ENCODE assay signal across 17 cellular contexts in the genomic region with DNA sequence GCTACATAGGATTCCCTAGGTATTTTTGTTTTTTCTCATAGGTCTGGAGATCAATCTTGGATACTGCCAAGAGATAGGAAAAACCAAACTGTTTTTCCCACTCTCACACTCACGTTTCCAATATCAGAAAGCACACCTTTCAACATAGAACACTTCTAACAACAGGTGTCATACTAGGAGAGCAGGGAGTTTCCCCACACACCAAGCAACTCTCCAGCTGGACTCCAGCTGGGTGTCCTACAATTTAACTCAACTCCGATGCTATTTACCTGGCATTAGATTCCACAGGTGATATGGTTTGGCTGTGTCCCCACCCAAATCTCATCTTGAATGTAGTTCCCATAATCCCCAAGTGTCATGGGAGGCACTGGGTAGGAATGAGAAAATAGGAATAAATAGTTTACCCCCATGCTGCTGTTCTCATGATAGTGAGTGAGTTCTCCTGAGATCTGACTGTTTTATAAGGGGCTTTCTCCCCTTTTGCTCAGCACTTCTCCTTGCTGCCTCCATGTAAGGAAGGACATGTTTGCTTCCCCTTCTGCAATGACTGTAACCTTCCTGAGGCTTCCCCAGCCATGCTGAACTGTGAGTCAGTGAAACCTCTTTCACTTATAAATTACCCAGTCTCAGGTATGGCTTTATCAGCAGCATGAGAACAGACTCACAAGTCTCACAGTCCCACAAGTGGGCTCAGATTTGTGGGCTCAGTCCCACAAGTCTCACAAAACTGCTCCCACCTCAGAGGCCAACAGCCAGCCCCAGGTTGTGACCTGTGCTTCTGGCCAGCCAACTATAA.
DNase-seq lines count a peak whose midpoint lies in the region; ATAC-seq, FAIRE-seq and TF ChIP-seq lines count a peak whose summit lies in the region.
"Had no signal": no experiment of that assay in that cellular context is flagged by ENCODE, and none has a peak within 500 bp of the region (broad histone marks: within the 10 kb centered on the region; RNA-seq: fewer than 3 reads in every experiment).

No MANE protein-coding gene starts in this region.

- FAIRE-seq in pancreas (lab: Jason Lieb, UNC), result no peak
- FAIRE-seq: D721Med, K562 had no signal

- no peaks in the 10 kb centered on the region for H3K79me2 ChIP-seq in MM.1S (ENCODE audit: low read length)

- H4K20me1 ChIP-seq in MM.1S (ENCODE audit: insufficient read depth, low read length), result no peaks in the 10 kb centered on the region
- H4K20me1 ChIP-seq: BLaER1 treated with 17β-estradiol and CSF1 and Interleukin-3, amounts not matched to agents 10 nM and 100 nM had no signal

- TF ChIP-seq POLR2A in body of pancreas (IDR thresholded peaks at IDR 0.05) (no peak), Peyer's patch (IDR thresholded peaks at IDR 0.05) (no peak), breast epithelium (IDR thresholded peaks at IDR 0.05) (no peak)

- H3K9me3 ChIP-seq in body of pancreas, result no peaks in the 10 kb centered on the region
- no peaks in the 10 kb centered on the region for H3K9me3 ChIP-seq in pancreas
- H3K9me3 ChIP-seq in MM.1S (replicated peaks; ENCODE audit: insufficient read depth, low read length), result no peaks in the 10 kb centered on the region
- H3K9me3 ChIP-seq in Peyer's patch, result no peaks in the 10 kb centered on the region
- H3K9me3 ChIP-seq in breast epithelium, result no peaks in the 10 kb centered on the region

- H2AFZ ChIP-seq in MM.1S (ENCODE audit: low read length), result no peak overlapping the region

- 15 to 40% methylated on average over 2 of the region's 2 CpGs for WGBS in body of pancreas, 2 donors
- WGBS in pancreas, 2 donors, result 27 to 40% methylated on average over 2 of the region's 2 CpGs

- peaks cover 32% of the 10 kb centered on the region for H3K4me1 ChIP-seq in body of pancreas
- H3K4me1 ChIP-seq in pancreas, result peaks cover 0 to 5% (median 0%) of the 10 kb centered on the region in 3 donors
- H3K4me1 ChIP-seq in MM.1S (ENCODE audit: low read length), result no peaks in the 10 kb centered on the region
- H3K4me1 ChIP-seq in Peyer's patch, result no peaks in the 10 kb centered on the region
- H3K4me1 ChIP-seq in breast epithelium, result peaks cover 0 to 3% of the 10 kb centered on the region in 2 donors
- H3K4me1 ChIP-seq: BLaER1 treated with 17β-estradiol and CSF1 and Interleukin-3, amounts not matched to agents 10 nM and 100 nM had no signal

- ATAC-seq in body of pancreas (peak; percentile 74), pancreas (peak; percentile 49 to 93 (median 63))
- ATAC-seq: CD8-positive, alpha-beta T cell; K562 had no signal

- H3K36me3 ChIP-seq in body of pancreas (replicated peaks in 1 of 2; ENCODE audit: insufficient read depth in 1 of 2, low read depth in 2 of 2) (no peaks in the 10 kb centered on the region), pancreas (no peaks in the 10 kb centered on the region), MM.1S (replicated peaks; ENCODE audit: insufficient read depth, low read length) (no peaks in the 10 kb centered on the region), Peyer's patch (no peaks in the 10 kb centered on the region), breast epithelium (no peaks in the 10 kb centered on the region)
- H3K36me3 ChIP-seq: BLaER1 treated with 17β-estradiol and CSF1 and Interleukin-3, amounts not matched to agents 10 nM and 100 nM had no signal

- no peak overlapping the region for H3K4me2 ChIP-seq in MM.1S (ENCODE audit: low read depth, low read length)
- H3K4me2 ChIP-seq: BLaER1 treated with 17β-estradiol and CSF1 and Interleukin-3, amounts not matched to agents 10 nM and 100 nM had no signal

- DNase-seq in DMS53 treated with DMSO at 0.1 percent for 48 hours (lab: John Stamatoyannopoulos, UW; ENCODE audit: unreplicated experiment) (peak; percentile 23), M059J (ENCODE audit: low read depth) (peak; percentile 40), body of pancreas (peak in 3 of 4 donors; percentile 30 to 64 (median 30)), pancreas (peak in 1 of 6 donors; percentile 18), COR-L47 (lab: John Stamatoyannopoulos, UW) (no peak), MM.1S (no peak), Peyer's patch (no peak), breast epithelium (ENCODE audit: low spot score in 2 of 2) (no peak)
- DNase-seq: CD8-positive, alpha-beta T cell; DMS79 treated with DMSO at 0.1 percent for 48 hours; GF-D8; HCEC 1CT; HFFc6 had no signal

- no peaks in the 10 kb centered on the region for H3F3A ChIP-seq in MM.1S (ENCODE audit: insufficient read depth, low read length)

- H3K27ac ChIP-seq in body of pancreas (peak overlapping the region in 1 of 4 donors; percentile 50), pancreas (no peak overlapping the region), MM.1S (ENCODE audit: low read length) (no peak overlapping the region), Peyer's patch (no peak overlapping the region), breast epithelium (no peak overlapping the region)
- H3K27ac ChIP-seq: BLaER1 treated with 17β-estradiol and CSF1 and Interleukin-3, amounts not matched to agents 10 nM and 100 nM; HL-60 had no signal

- no peak overlapping the region for H3K9ac ChIP-seq in MM.1S (ENCODE audit: low read length)
- H3K9ac ChIP-seq: BLaER1 treated with 17β-estradiol and CSF1 and Interleukin-3, amounts not matched to agents 10 nM and 100 nM had no signal

- no peak for TF ChIP-seq CTCF in body of pancreas (IDR thresholded peaks at IDR 0.05)
- no peak for TF ChIP-seq CTCF in pancreas (IDR thresholded peaks at IDR 0.05)
- no peak for TF ChIP-seq CTCF in MM.1S (IDR thresholded peaks at IDR 0.05; ENCODE audit: low read length)
- TF ChIP-seq CTCF in Peyer's patch (IDR thresholded peaks at IDR 0.05), result no peak
- no peak for TF ChIP-seq CTCF in breast epithelium (IDR thresholded peaks at IDR 0.05)

- no peaks in the 10 kb centered on the region for H3K9me2 ChIP-seq in MM.1S (replicated peaks; ENCODE audit: insufficient read depth, low read length)

- no peaks in the 10 kb centered on the region for H3K27me3 ChIP-seq in body of pancreas
- no peaks in the 10 kb centered on the region for H3K27me3 ChIP-seq in pancreas
- no peaks in the 10 kb centered on the region for H3K27me3 ChIP-seq in MM.1S (replicated peaks; ENCODE audit: insufficient read depth, low read length)
- H3K27me3 ChIP-seq in Peyer's patch, result no peaks in the 10 kb centered on the region
- no peaks in the 10 kb centered on the region for H3K27me3 ChIP-seq in breast epithelium
- H3K27me3 ChIP-seq: BLaER1 treated with 17β-estradiol and CSF1 and Interleukin-3, amounts not matched to agents 10 nM and 100 nM had no signal

- intact Hi-C loops in body of pancreas (cut with DNase I), result no loop called here
- intact Hi-C loops in pancreas (cut with DNase I), result no loop called here
- intact Hi-C loops in breast epithelium (cut with DNase I; ENCODE audit: low total_unique reads), result no loop called here

- H3K4me3 ChIP-seq in body of pancreas (no peak overlapping the region), pancreas (no peak overlapping the region), MM.1S (ENCODE audit: low read length) (no peak overlapping the region), Peyer's patch (no peak overlapping the region), breast epithelium (no peak overlapping the region)
- H3K4me3 ChIP-seq: BLaER1 treated with 17β-estradiol and CSF1 and Interleukin-3, amounts not matched to agents 10 nM and 100 nM; K562 had no signal

Comparison
In these comparisons a context has a peak if more than half of its experiments do, and no peak if none do; other contexts are left out.
1. DNase-seq: peak in DMS53 treated with DMSO at 0.1 percent for 48 hours (single experiment), M059J (single experiment) and body of pancreas (3 of 4); none in COR-L47 (single experiment), MM.1S (single experiment), Peyer's patch (0 of 3) and breast epithelium (0 of 2).